Comparison of ENCODE assay signal across 17 cellular contexts in genomic region chr14:93005135-93005813, GRCh38.
DNase-seq lines count a peak whose midpoint lies in the region; ATAC-seq and TF ChIP-seq lines count a peak whose summit lies in the region.
"Had no signal": no experiment of that assay in that cellular context is flagged by ENCODE, and none has a peak within 500 bp of the region (broad histone marks: within the 10 kb centered on the region; RNA-seq: fewer than 3 reads in every experiment).

No MANE protein-coding gene starts in this region.

- H3K27ac ChIP-seq in caudate nucleus (ENCODE audit: low read depth, low read length) (peak overlapping the region; percentile 73), right lobe of liver (peak overlapping the region in 1 of 3 donors; percentile 47), vagina (peak overlapping the region; percentile 64)
- H3K27ac ChIP-seq: cardiac muscle cell, WERI-Rb-1 had no signal

- intact Hi-C loops in Right ventricle myocardium inferior (cut with DNase I) (loop anchor here (5.0 kb wide), 3 partner anchors 33 to 48 kb away; no protein-coding TSS in a partner anchor), cardiac septum (cut with DNase I) (no loop called here), right lobe of liver (cut with DNase I) (no loop called here), vagina (cut with DNase I) (no loop called here)

- H3K36me3 Mint-ChIP-seq in T-helper 2 cell treated with Interferon-gamma antibody and Interleukin-4, amounts not matched to agents 5 μg/mL and 100 μg/mL, for 36 hours (ENCODE audit: low read depth), result no peaks in the 10 kb centered on the region

- 40% methylated on average over 6 of the region's 7 CpGs for WGBS in right lobe of liver (ENCODE audit: insufficient coverage, low coverage, low lambda C conversion rate, missing lambda C conversion rate)

- H3K9me3 Mint-ChIP-seq in T-helper 2 cell treated with Interferon-gamma antibody and Interleukin-4, amounts not matched to agents 5 μg/mL and 100 μg/mL, for 36 hours, result no peaks in the 10 kb centered on the region

- no peak for ATAC-seq in Right ventricle myocardium inferior
- ATAC-seq in right lobe of liver, result peak; percentile 64 to 85 (median 74)
- ATAC-seq: Panc1 had no signal

- TF ChIP-seq CTCF in right lobe of liver (IDR thresholded peaks at IDR 0.05) (no peak), vagina (IDR thresholded peaks at IDR 0.05) (no peak)

- TF ChIP-seq POLR2A in right lobe of liver (IDR thresholded peaks at IDR 0.05), result no peak
- no peak for TF ChIP-seq POLR2A in vagina (IDR thresholded peaks at IDR 0.05)

- H3K4me3 ChIP-seq in right lobe of liver, result no peak overlapping the region
- no peak overlapping the region for H3K4me3 ChIP-seq in vagina
- H3K4me3 ChIP-seq: cardiac muscle cell had no signal

- no peaks in the 10 kb centered on the region for H3K36me3 ChIP-seq in right lobe of liver
- H3K36me3 ChIP-seq in vagina, result no peaks in the 10 kb centered on the region
- H3K36me3 ChIP-seq: cardiac muscle cell, WERI-Rb-1 had no signal

- DNase-seq in Right ventricle myocardium inferior (ENCODE audit: missing footprints) (peak; percentile 32), cardiac septum (ENCODE audit: low spot score) (no peak), caudate nucleus (lab: John Stamatoyannopoulos, UW) (peak in 1 of 61 donors; percentile 12), right lobe of liver (no peak), vagina (ENCODE audit: extremely low spot score in 2 of 2) (no peak), DMS153 treated with DMSO at 0.1 percent for 48 hours (lab: John Stamatoyannopoulos, UW; ENCODE audit: unreplicated experiment) (no peak)
- DNase-seq in T-helper 2 cell treated with Interferon-gamma antibody and Interleukin-4, amounts not matched to agents 5 μg/mL and 100 μg/mL, for 36 hours (ENCODE audit: low spot score), result no peak
- DNase-seq in activated CD8-positive, alpha-beta memory T cell treated with anti-CD3 and anti-CD28 coated beads, Interleukin-2, amount 50 U/mL, for 4 hours, result no peak
- DNase-seq: ACHN, activated gamma-delta T cell treated with Interleukin-2 at 50 U/mL for 16 hours, GDM1, KBM-7, NCI-H1105 treated with DMSO at 0.1 percent for 48 hours, NCI-H526 treated with DMSO at 0.1 percent for 48 hours, WERI-Rb-1 had no signal

- H3K4me3 Mint-ChIP-seq in T-helper 2 cell treated with Interferon-gamma antibody and Interleukin-4, amounts not matched to agents 5 μg/mL and 100 μg/mL, for 36 hours, result no peak overlapping the region

- H3K27me3 ChIP-seq in right lobe of liver (no peaks in the 10 kb centered on the region), vagina (no peaks in the 10 kb centered on the region)
- H3K27me3 ChIP-seq: cardiac muscle cell had no signal

- H3K4me1 Mint-ChIP-seq in T-helper 2 cell treated with Interferon-gamma antibody and Interleukin-4, amounts not matched to agents 5 μg/mL and 100 μg/mL, for 36 hours (ENCODE audit: low read depth), result peaks cover 2% of the 10 kb centered on the region

- H3K27ac Mint-ChIP-seq in T-helper 2 cell treated with Interferon-gamma antibody and Interleukin-4, amounts not matched to agents 5 μg/mL and 100 μg/mL, for 36 hours, result no peak overlapping the region

- peaks cover 0 to 18% (median 9%) of the 10 kb centered on the region in 4 donors for H3K4me1 ChIP-seq in right lobe of liver
- H3K4me1 ChIP-seq in vagina, result peaks cover 79% of the 10 kb centered on the region

- H3K27me3 Mint-ChIP-seq in T-helper 2 cell treated with Interferon-gamma antibody and Interleukin-4, amounts not matched to agents 5 μg/mL and 100 μg/mL, for 36 hours (ENCODE audit: low read depth), result no peaks in the 10 kb centered on the region

- no peaks in the 10 kb centered on the region for H3K9me3 ChIP-seq in right lobe of liver
- H3K9me3 ChIP-seq in vagina, result no peaks in the 10 kb centered on the region
